Comparison of ENCODE assay signal across 1 cellular context in genomic region chr4:27094785-27095184, GRCh38.
TF ChIP-seq lines count a peak whose summit lies in the region.

No MANE protein-coding gene starts in this region.

TF ChIP-seq in GM23338, 12 proteins besides CTCF, POLR2A, EP300 and RAD21 (continued from another document):
- TF ChIP-seq REST (IDR thresholded peaks at IDR 0.05; ENCODE audit: unreplicated experiment) (no peak), POLR2AphosphoS5 (IDR thresholded peaks at IDR 0.05; ENCODE audit: low read depth) (no peak), CREB1 (CRISPR knock-in tag; IDR thresholded peaks at IDR 0.05; ENCODE audit: low read depth) (no peak), JUNB (IDR thresholded peaks at IDR 0.05; ENCODE audit: unreplicated experiment) (no peak)
